Comparison of ENCODE assay signal across 8 cellular contexts in the genomic region with DNA sequence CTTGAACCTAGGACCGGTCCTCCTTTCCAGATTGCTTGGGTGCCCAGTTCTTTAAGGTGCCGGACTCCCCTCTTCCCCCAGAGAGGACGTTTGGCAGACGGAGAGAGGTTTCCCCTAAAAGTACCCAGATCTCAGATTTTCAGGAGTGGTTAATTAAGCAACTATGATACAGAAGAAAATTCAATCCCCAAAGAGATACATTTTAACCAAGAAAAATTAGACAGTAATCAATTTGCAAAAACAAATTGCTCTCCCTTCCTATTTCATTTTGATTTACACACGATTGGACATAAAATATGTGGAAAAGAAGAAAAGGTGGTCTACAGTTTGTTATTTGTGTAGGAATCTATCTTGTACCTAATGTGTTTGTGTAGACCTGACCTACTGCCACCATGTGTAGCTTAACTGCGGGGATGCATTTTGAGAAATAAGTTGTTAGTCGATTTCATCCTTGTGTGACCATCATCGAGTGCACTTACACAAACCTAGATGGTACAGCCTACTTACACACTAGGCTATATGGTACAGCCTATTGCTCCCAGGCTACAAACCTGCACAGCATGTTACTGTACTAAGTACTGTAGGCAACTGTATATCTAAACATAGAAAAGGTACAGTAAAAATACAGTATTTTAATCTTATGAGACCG. TPM values are rescaled to one million over a fixed set of nuclear protein-coding genes. Genes with fewer than 3 reads are reported as not detected.
DNase-seq lines count a peak whose midpoint lies in the region; ATAC-seq and TF ChIP-seq lines count a peak whose summit lies in the region.

No MANE protein-coding gene starts in this region.

- peaks cover 8 to 61% (median 36%) of the 10 kb centered on the region in 11 experiments for H3K36me3 ChIP-seq in BLaER1 treated with 17β-estradiol and CSF1 and Interleukin-3, amounts not matched to agents 10 nM and 100 nM
- H3K36me3 ChIP-seq in HUES6 (ENCODE audit: control insufficient read depth, insufficient read depth, low read length) (peaks cover 41% of the 10 kb centered on the region), ascending aorta (peaks cover 6 to 9% of the 10 kb centered on the region in 2 donors), right lobe of liver (peaks cover 0 to 9% (median 2%) of the 10 kb centered on the region in 4 donors), upper lobe of left lung (peaks cover 0 to 20% (median 0%) of the 10 kb centered on the region in 4 donors)

- peaks cover 0 to 5% (median 0%) of the 10 kb centered on the region in 11 experiments; a peak in 3 of 22 replicates for H4K20me1 ChIP-seq in BLaER1 treated with 17β-estradiol and CSF1 and Interleukin-3, amounts not matched to agents 10 nM and 100 nM

- in situ Hi-C loops in GM13977 (cut with MboI; ENCODE audit: low pct_unique_long_range_greater_than_20kb, low sequenced_read_pairs, unreplicated experiment): loop anchor here (10.0 kb wide), 1 partner anchor 325 kb away; no protein-coding TSS in a partner anchor

- intact Hi-C loops in ascending aorta (cut with DNase I): loop anchor here (2.0 to 10.0 kb wide), 3 partner anchors 217 to 799 kb away; partner anchors contain the start of genes BTBD8, CDC7 and RPL5
- intact Hi-C loops in right lobe of liver (cut with DNase I): no loop called here

- TF ChIP-seq CTCF in ascending aorta (IDR thresholded peaks at IDR 0.05) (no peak), right lobe of liver (IDR thresholded peaks at IDR 0.05) (no peak), upper lobe of left lung (IDR thresholded peaks at IDR 0.05) (no peak), GM13977 (IDR thresholded peaks at IDR 0.05; ENCODE audit: extremely low read depth, insufficient read depth, missing control alignments) (no peak)

- peak overlapping the region; percentile 80 to 96 (median 91) for H3K4me3 ChIP-seq in BLaER1 treated with 17β-estradiol and CSF1 and Interleukin-3, amounts not matched to agents 10 nM and 100 nM
- H3K4me3 ChIP-seq in HUES6 (ENCODE audit: low read depth, low read length) (peak overlapping the region; percentile 99), ascending aorta (peak overlapping the region; percentile 92 to 96), right lobe of liver (peak overlapping the region; percentile 74 to 89 (median 82)), upper lobe of left lung (peak overlapping the region; percentile 27 to 80 (median 77))

- peaks cover 16 to 46% (median 30%) of the 10 kb centered on the region in 10 experiments for H3K4me1 ChIP-seq in BLaER1 treated with 17β-estradiol and CSF1 and Interleukin-3, amounts not matched to agents 10 nM and 100 nM
- H3K4me1 ChIP-seq in HUES6 (ENCODE audit: control insufficient read depth, insufficient read depth, low read length) (peaks cover 4% of the 10 kb centered on the region; the same call in 1 of the 2 replicates), ascending aorta (peaks cover 0 to 14% of the 10 kb centered on the region in 2 donors), right lobe of liver (peaks cover 0 to 13% (median 0%) of the 10 kb centered on the region in 4 donors), upper lobe of left lung (peaks cover 11 to 18% (median 15%) of the 10 kb centered on the region in 4 donors)

- no peaks in the 10 kb centered on the region for H3K27me3 ChIP-seq in BLaER1 treated with 17β-estradiol and CSF1 and Interleukin-3, amounts not matched to agents 10 nM and 100 nM
- H3K27me3 ChIP-seq in HUES6 (ENCODE audit: control insufficient read depth, insufficient read depth, low read length) (no peaks in the 10 kb centered on the region), ascending aorta (no peaks in the 10 kb centered on the region), right lobe of liver (no peaks in the 10 kb centered on the region), upper lobe of left lung (no peaks in the 10 kb centered on the region)

- no peaks in the 10 kb centered on the region for H3K9me3 ChIP-seq in BLaER1 treated with 17β-estradiol and CSF1 and Interleukin-3, amounts not matched to agents 10 nM and 100 nM (replicated peaks in 1 of 11)
- H3K9me3 ChIP-seq in HUES6 (ENCODE audit: control insufficient read depth, insufficient read depth, low read depth, low read length): no peaks in the 10 kb centered on the region
- no peaks in the 10 kb centered on the region for H3K9me3 ChIP-seq in ascending aorta
- H3K9me3 ChIP-seq in right lobe of liver: no peaks in the 10 kb centered on the region
- H3K9me3 ChIP-seq in upper lobe of left lung: no peaks in the 10 kb centered on the region

- no peak for DNase-seq in ascending aorta (ENCODE audit: low spot score in 2 of 2)
- DNase-seq in right lobe of liver: no peak
- no peak for DNase-seq in upper lobe of left lung
- DNase-seq in occipital lobe (lab: John Stamatoyannopoulos, UW): no peak
- no peak for DNase-seq in GM13977 (ENCODE audit: low spot score)

- no peak for TF ChIP-seq EP300 in upper lobe of left lung (IDR thresholded peaks at IDR 0.05)

- ATAC-seq in right lobe of liver (no peak), upper lobe of left lung (ENCODE audit: low FRiP score in 2 of 2) (no peak), GM21367 (IDR thresholded peaks at IDR 0.05; ENCODE audit: unreplicated experiment) (no peak)

- H3K27ac ChIP-seq in BLaER1 treated with 17β-estradiol and CSF1 and Interleukin-3, amounts not matched to agents 10 nM and 100 nM: peak overlapping the region; percentile 85 to 95 (median 93)
- peak overlapping the region; percentile 93 for H3K27ac ChIP-seq in HUES6 (ENCODE audit: low read depth, low read length)
- peak overlapping the region; percentile 95 to 96 for H3K27ac ChIP-seq in ascending aorta
- H3K27ac ChIP-seq in right lobe of liver: peak overlapping the region; percentile 84 to 94 (median 87)
- H3K27ac ChIP-seq in upper lobe of left lung: peak overlapping the region; percentile 86 to 98 (median 92)

- TF ChIP-seq POLR2A in right lobe of liver (IDR thresholded peaks at IDR 0.05) (no peak), upper lobe of left lung (IDR thresholded peaks at IDR 0.05) (no peak)

- H3K9ac ChIP-seq in BLaER1 treated with 17β-estradiol and CSF1 and Interleukin-3, amounts not matched to agents 10 nM and 100 nM: peak overlapping the region; percentile 87 to 98 (median 94)
- peak overlapping the region; percentile 98 for H3K9ac ChIP-seq in HUES6 (ENCODE audit: low read length)

- 55% methylated on average over 5 of the region's 9 CpGs for WGBS in right lobe of liver (ENCODE audit: insufficient coverage, low coverage, low lambda C conversion rate, missing lambda C conversion rate)
- WGBS in upper lobe of left lung, 2 donors: 29 to 35% methylated on average over 9 of the region's 9 CpGs

- H3K4me2 ChIP-seq in BLaER1 treated with 17β-estradiol and CSF1 and Interleukin-3, amounts not matched to agents 10 nM and 100 nM: peak overlapping the region; percentile 67 to 95 (median 87)

RNA-seq across cellular contexts. Expression of gene RPAP2, which starts 0.7 kb away (rescaled TPM):
- total RNA-seq in ascending aorta (1.5 TPM), right lobe of liver (10 to 100 TPM in 4 of 6 experiments, 1 to 10 TPM in 2; 7.1 to 12.7 (median 11.1) TPM), upper lobe of left lung (10 to 100 TPM in 2 of 6 donors, 1 to 10 TPM in 4; 3.6 to 15.8 (median 5.6) TPM), occipital lobe (41.5 TPM)

RNA-seq across cellular contexts. Expression of gene GLMN, which starts 0.8 kb away (rescaled TPM):
- total RNA-seq in ascending aorta (9.8 TPM), right lobe of liver (1 to 10 TPM; 1.6 to 3.6 (median 2.5) TPM), upper lobe of left lung (10 to 100 TPM in 1 of 6 donors, 1 to 10 TPM in 5; 4.8 to 16.8 (median 6.0) TPM), occipital lobe (42.6 TPM)
